In genomic region chr11:35841733-35842132, GRCh38 we compare ENCODE assay signal across 29 cellular contexts.
"Had no signal": no experiment of that assay in that cellular context is flagged by ENCODE, and none has a peak within 500 bp of the region (broad histone marks: within the 10 kb centered on the region; RNA-seq: fewer than 3 reads in every experiment).

No MANE protein-coding gene starts in this region.

- H3K27me3 ChIP-seq: stomach, suprapubic skin, testis, thyroid gland, tibial nerve, transverse colon, upper lobe of left lung, upper lobe of right lung, uterus, vagina had no signal

- H3K36me3 ChIP-seq: stomach, suprapubic skin, thoracic aorta, thyroid gland, tibial artery, tibial nerve, transverse colon, upper lobe of left lung, upper lobe of right lung, uterus, vagina had no signal

- H3K27me3 Mint-ChIP-seq: type B pancreatic cell had no signal

- ATAC-seq: stimulated activated effector memory CD8-positive, alpha-beta T cell treated with anti-CD3 and anti-CD28 coated beads, Interleukin-12 subunit alpha, Interleukin-12 subunit beta, amount 100 ng/mL, for 72 hours; stimulated activated memory B cell treated with anti-CD40 and anti-IgM and Interleukin-4, amounts not matched to agents 10 μg/mL and 1 μg/mL and 100 μg/mL, for 72 hours; stimulated activated naive B cell treated with anti-CD40 and anti-IgM and Interleukin-4, amounts not matched to agents 10 μg/mL and 1 μg/mL and 100 μg/mL, for 72 hours; stimulated activated naive CD8-positive, alpha-beta T cell treated with anti-CD3 and anti-CD28 coated beads, Interleukin-15, amount 100 ng/mL, for 72 hours; stimulated activated naive CD8-positive, alpha-beta T cell treated with anti-CD3 and anti-CD28 coated beads, Interleukin-15, Interleukin-2, amounts not matched to agents 100 U/mL and 50 U/mL, for 24 hours; upper lobe of right lung had no signal

- DNase-seq: stimulated activated CD4-positive, alpha-beta T cell treated with anti-CD3 and anti-CD28 coated beads, Interleukin-2, amount 100 ng/mL, for 48 hours; stimulated activated CD4-positive, alpha-beta T cell treated with anti-CD3 and anti-CD28 coated beads, Interleukin-4, amount 100 ng/mL, for 1 hour; stimulated activated CD4-positive, alpha-beta T cell treated with anti-CD3 and anti-CD28 coated beads, Interleukin-4, amount 100 ng/mL, for 24 hours; stimulated activated CD4-positive, alpha-beta T cell treated with anti-CD3 and anti-CD28 coated beads, Interleukin-4, amount 100 ng/mL, for 4 hours; stimulated activated CD8-positive, alpha-beta memory T cell treated with anti-CD3 and anti-CD28 coated beads, Interleukin-4, amount 100 ng/mL, for 48 hours; stimulated activated naive B cell treated with anti-CD40 and anti-IgM and Interleukin-4, amounts not matched to agents 10 μg/mL and 1 μg/mL and 100 μg/mL, for 72 hours; stimulated activated naive CD4-positive, alpha-beta T cell; stimulated activated naive CD4-positive, alpha-beta T cell treated with Interleukin-2 at 50 U/mL for 16 hours; stimulated activated naive CD8-positive, alpha-beta T cell treated with anti-CD3 and anti-CD28 coated beads, Interleukin-15, amount 100 ng/mL, for 72 hours; stimulated activated naive CD8-positive, alpha-beta T cell treated with anti-CD3 and anti-CD28 coated beads, Interleukin-15, Interleukin-2, amounts not matched to agents 100 U/mL and 50 U/mL, for 24 hours; stomach; substantia nigra; testis; thyroid gland; tibial artery; transverse colon; trophoblast cell; upper lobe of left lung; upper lobe of right lung; uterus had no signal

- H3K4me1 ChIP-seq: stomach, suprapubic skin, testis, thyroid gland, tibial artery, tibial nerve, transverse colon, upper lobe of left lung, upper lobe of right lung, uterus, vagina had no signal

- H3K9me3 Mint-ChIP-seq: stimulated activated effector memory CD8-positive, alpha-beta T cell treated with anti-CD3 and anti-CD28 coated beads, Interleukin-12 subunit alpha, Interleukin-12 subunit beta, amount 100 ng/mL, for 72 hours; stimulated activated naive CD8-positive, alpha-beta T cell treated with anti-CD3 and anti-CD28 coated beads, Interleukin-15, Interleukin-2, amounts not matched to agents 100 ng/mL and 50 ng/mL, for 24 hours had no signal

- H3K36me3 Mint-ChIP-seq: stimulated activated effector memory CD8-positive, alpha-beta T cell treated with anti-CD3 and anti-CD28 coated beads, Interleukin-12 subunit alpha, Interleukin-12 subunit beta, amount 100 ng/mL, for 72 hours; stimulated activated memory B cell treated with anti-CD40 and anti-IgM and Interleukin-4, amounts not matched to agents 10 μg/mL and 1 μg/mL and 100 μg/mL, for 72 hours; stimulated activated naive B cell treated with anti-CD40 and anti-IgM and Interleukin-4, amounts not matched to agents 10 μg/mL and 1 μg/mL and 100 μg/mL, for 72 hours; type B pancreatic cell had no signal

- H3K27ac ChIP-seq: stomach, suprapubic skin, testis, thoracic aorta, thyroid gland, tibial artery, tibial nerve, transverse colon, upper lobe of left lung, upper lobe of right lung, uterus, vagina had no signal

- FAIRE-seq: urothelium cell line had no signal

- H3K4me3 ChIP-seq: stomach, suprapubic skin, testis, thoracic aorta, thyroid gland, tibial artery, tibial nerve, transverse colon, upper lobe of left lung, upper lobe of right lung, uterus, vagina had no signal

- H3K9me3 ChIP-seq: suprapubic skin, testis, thoracic aorta, thyroid gland, transverse colon, upper lobe of right lung, uterus, vagina had no signal

- H3K4me3 Mint-ChIP-seq: stimulated activated effector memory CD8-positive, alpha-beta T cell treated with anti-CD3 and anti-CD28 coated beads, Interleukin-12 subunit alpha, Interleukin-12 subunit beta, amount 100 ng/mL, for 72 hours; stimulated activated memory B cell treated with anti-CD40 and anti-IgM and Interleukin-4, amounts not matched to agents 10 μg/mL and 1 μg/mL and 100 μg/mL, for 72 hours; stimulated activated naive B cell treated with anti-CD40 and anti-IgM and Interleukin-4, amounts not matched to agents 10 μg/mL and 1 μg/mL and 100 μg/mL, for 72 hours; stimulated activated naive CD8-positive, alpha-beta T cell treated with anti-CD3 and anti-CD28 coated beads, Interleukin-15, amount 100 ng/mL, for 72 hours; stimulated activated naive CD8-positive, alpha-beta T cell treated with anti-CD3 and anti-CD28 coated beads, Interleukin-15, Interleukin-2, amounts not matched to agents 100 ng/mL and 50 ng/mL, for 24 hours; type B pancreatic cell had no signal

- H3K4me1 Mint-ChIP-seq: stimulated activated effector memory CD8-positive, alpha-beta T cell treated with anti-CD3 and anti-CD28 coated beads, Interleukin-12 subunit alpha, Interleukin-12 subunit beta, amount 100 ng/mL, for 72 hours; stimulated activated memory B cell treated with anti-CD40 and anti-IgM and Interleukin-4, amounts not matched to agents 10 μg/mL and 1 μg/mL and 100 μg/mL, for 72 hours; stimulated activated naive CD8-positive, alpha-beta T cell treated with anti-CD3 and anti-CD28 coated beads, Interleukin-15, amount 100 ng/mL, for 72 hours had no signal

- H3K27ac Mint-ChIP-seq: stimulated activated effector memory CD8-positive, alpha-beta T cell treated with anti-CD3 and anti-CD28 coated beads, Interleukin-12 subunit alpha, Interleukin-12 subunit beta, amount 100 ng/mL, for 72 hours; stimulated activated memory B cell treated with anti-CD40 and anti-IgM and Interleukin-4, amounts not matched to agents 10 μg/mL and 1 μg/mL and 100 μg/mL, for 72 hours; stimulated activated naive B cell treated with anti-CD40 and anti-IgM and Interleukin-4, amounts not matched to agents 10 μg/mL and 1 μg/mL and 100 μg/mL, for 72 hours; stimulated activated naive CD8-positive, alpha-beta T cell treated with anti-CD3 and anti-CD28 coated beads, Interleukin-15, Interleukin-2, amounts not matched to agents 100 ng/mL and 50 ng/mL, for 24 hours; type B pancreatic cell had no signal
